33 cellular contexts compared by ENCODE assay signal in the genomic region with DNA sequence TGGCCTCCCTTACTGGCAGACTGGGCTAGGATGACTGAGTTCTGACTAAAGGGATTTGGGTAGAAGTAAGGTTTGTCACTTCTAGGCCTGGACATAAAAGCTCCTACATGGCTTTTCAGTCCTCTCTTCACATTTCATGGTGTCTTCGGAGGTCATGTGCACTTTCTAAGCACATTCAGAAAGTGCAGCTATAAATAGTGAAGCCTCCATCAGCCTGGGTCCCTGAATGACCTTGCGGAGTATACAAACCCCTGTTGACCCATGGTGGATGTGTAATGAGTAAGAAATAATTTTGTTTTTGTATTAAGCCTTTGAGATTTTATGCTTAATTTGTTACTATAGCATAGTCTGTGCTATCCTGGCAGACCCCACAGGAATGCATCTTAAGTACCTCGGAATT.
DNase-seq lines count a peak whose midpoint lies in the region; ATAC-seq and TF ChIP-seq lines count a peak whose summit lies in the region.
"Had no signal": no experiment of that assay in that cellular context is flagged by ENCODE, and none has a peak within 500 bp of the region (broad histone marks: within the 10 kb centered on the region; RNA-seq: fewer than 3 reads in every experiment).

No MANE protein-coding gene starts in this region.

- TF ChIP-seq CTCF in heart left ventricle (IDR thresholded peaks at IDR 0.05) (no peak), right atrium auricular region (IDR thresholded peaks at IDR 0.05) (no peak)

- DNase-seq in Right ventricle myocardium inferior (ENCODE audit: missing footprints) (no peak), right cardiac atrium (no peak), Right ventricle myocardium superior (no peak), cardiac septum (ENCODE audit: low spot score) (no peak), heart left ventricle (no peak), right atrium auricular region (ENCODE audit: low spot score) (no peak), left ventricle myocardium superior (no peak), left cardiac atrium (no peak)
- DNase-seq: 8988T; ACHN; AML-193; BE2C; C1 segment of cervical spinal cord; Caco-2; Calu3; CD4-positive, alpha-beta memory T cell; CD4-positive, alpha-beta T cell; CD4-positive, CD25-positive, alpha-beta regulatory T cell; CD8-positive, alpha-beta memory T cell; CD8-positive, alpha-beta T cell; COR-L47; DMS 273 treated with DMSO at 0.1 percent for 48 hours; DMS153; DMS53; DMS79; DMS79 treated with DMSO at 0.1 percent for 48 hours; DND-41; EL had no signal

- ATAC-seq in Right ventricle myocardium inferior (peak; percentile 44), right cardiac atrium (no peak), Right ventricle myocardium superior (ENCODE audit: poor library complexity) (peak; percentile 68), heart left ventricle (peak in 3 of 4 donors; percentile 47 to 80 (median 69)), left ventricle myocardium superior (peak; percentile 76), left cardiac atrium (no peak)
- ATAC-seq: A549; CD8-positive, alpha-beta T cell had no signal

- peaks cover 2% of the 10 kb centered on the region for H3K4me1 ChIP-seq in right cardiac atrium (ENCODE audit: control insufficient read depth, insufficient read depth, low read length)
- H3K4me1 ChIP-seq in heart left ventricle, result peaks cover 0 to 4% (median 0%) of the 10 kb centered on the region in 12 donors
- no peaks in the 10 kb centered on the region for H3K4me1 ChIP-seq in right atrium auricular region
- H3K4me1 ChIP-seq: A549; BE2C; BLaER1; BLaER1 treated with 17β-estradiol and CSF1 and Interleukin-3, amounts not matched to agents 10 nM and 100 nM; Caco-2 had no signal

- no peak for TF ChIP-seq POLR2A in heart left ventricle (IDR thresholded peaks at IDR 0.05)

- no peaks in the 10 kb centered on the region for H3K36me3 ChIP-seq in heart left ventricle
- no peaks in the 10 kb centered on the region for H3K36me3 ChIP-seq in right atrium auricular region
- H3K36me3 ChIP-seq: BE2C; BLaER1; BLaER1 treated with 17β-estradiol and CSF1 and Interleukin-3, amounts not matched to agents 10 nM and 100 nM had no signal

- H3K4me3 ChIP-seq in right cardiac atrium (ENCODE audit: low read length) (no peak overlapping the region), heart left ventricle (no peak overlapping the region), right atrium auricular region (no peak overlapping the region)
- H3K4me3 ChIP-seq: A549; BLaER1; BLaER1 treated with 17β-estradiol and CSF1 and Interleukin-3, amounts not matched to agents 10 nM and 100 nM had no signal

- WGBS in right cardiac atrium, result 87% methylated on average over 3 of the region's 3 CpGs
- 75 to 93% (median 81%) methylated on average over 3 of the region's 3 CpGs for WGBS in heart left ventricle, 4 donors

- H3K27ac ChIP-seq in right cardiac atrium (ENCODE audit: low read length) (no peak overlapping the region), heart left ventricle (no peak overlapping the region), right atrium auricular region (no peak overlapping the region)
- H3K27ac ChIP-seq: 22Rv1; A549; BLaER1; BLaER1 treated with 17β-estradiol and CSF1 and Interleukin-3, amounts not matched to agents 10 nM and 100 nM; C4-2B had no signal

- intact Hi-C loops in Right ventricle myocardium inferior (cut with DNase I) (no loop called here), right cardiac atrium (cut with DNase I) (no loop called here), Right ventricle myocardium superior (cut with DNase I) (no loop called here), cardiac septum (cut with DNase I) (no loop called here), heart left ventricle (cut with DNase I) (no loop called here), left ventricle myocardium superior (cut with micrococcal nuclease) (no loop called here), left cardiac atrium (cut with DNase I) (no loop called here)

- H3K9me3 ChIP-seq in right cardiac atrium (ENCODE audit: control insufficient read depth, low read length) (no peaks in the 10 kb centered on the region), heart left ventricle (no peaks in the 10 kb centered on the region), right atrium auricular region (no peaks in the 10 kb centered on the region)
- H3K9me3 ChIP-seq: A549; BE2C; BLaER1; BLaER1 treated with 17β-estradiol and CSF1 and Interleukin-3, amounts not matched to agents 10 nM and 100 nM; Caco-2 had no signal

- H3K27me3 ChIP-seq in right cardiac atrium (ENCODE audit: control insufficient read depth, insufficient read depth), result no peaks in the 10 kb centered on the region
- no peaks in the 10 kb centered on the region for H3K27me3 ChIP-seq in heart left ventricle
- no peaks in the 10 kb centered on the region for H3K27me3 ChIP-seq in right atrium auricular region
- H3K27me3 ChIP-seq: BE2C; BLaER1; BLaER1 treated with 17β-estradiol and CSF1 and Interleukin-3, amounts not matched to agents 10 nM and 100 nM had no signal

Comparison
In these comparisons a context has a peak if more than half of its experiments do, and no peak if none do; other contexts are left out.
1. ATAC-seq: peak in Right ventricle myocardium inferior (single experiment), Right ventricle myocardium superior (single experiment), heart left ventricle (3 of 4) and left ventricle myocardium superior (single experiment); none in right cardiac atrium (0 of 2) and left cardiac atrium (0 of 2).